Comparison of ENCODE assay signal across 21 cellular contexts in genomic region chr9:136682710-136683109, GRCh38. TPM values are rescaled to one million over a fixed set of nuclear protein-coding genes. Genes with fewer than 3 reads are reported as not detected.
A peak's percentile ranks its signal among the peaks of the same experiment; 100 is the strongest.
DNase-seq lines count a peak whose midpoint lies in the region.
"Had no signal": no experiment of that assay in that cellular context is flagged by ENCODE, and none has a peak within 500 bp of the region (broad histone marks: within the 10 kb centered on the region; RNA-seq: fewer than 3 reads in every experiment).

No MANE protein-coding gene starts in this region.

- H3K9ac ChIP-seq in BLaER1 (peak overlapping the region; percentile 24; the same call in 1 of the 2 replicates), adipocyte (ENCODE audit: low read length) (peak overlapping the region; percentile 29), neuronal stem cell (ENCODE audit: low read depth, low read length, poor library complexity) (no peak overlapping the region)

- peak overlapping the region; percentile 38 for H3K18ac ChIP-seq in neuronal stem cell (ENCODE audit: low read length)

- H4K20me1 ChIP-seq in BLaER1 = peaks cover 87% of the 10 kb centered on the region

- no peak overlapping the region for H4K8ac ChIP-seq in neuronal stem cell (ENCODE audit: low read depth, low read length)

- H3K9me3 ChIP-seq in BLaER1 (no peaks in the 10 kb centered on the region), adipocyte (ENCODE audit: control insufficient read depth, low read length) (no peaks in the 10 kb centered on the region), neuronal stem cell (replicated peaks in 1 of 2; ENCODE audit: control insufficient read depth in 2 of 2, insufficient read depth in 1 of 2, low read depth in 1 of 2, low read length in 2 of 2) (no peaks in the 10 kb centered on the region)

- H3K27me3 ChIP-seq in BLaER1 (no peaks in the 10 kb centered on the region), H7 (ENCODE audit: control insufficient read depth, insufficient read depth, low read length) (no peaks in the 10 kb centered on the region; the same call in 1 of the 2 replicates), adipocyte (replicated peaks; ENCODE audit: control insufficient read depth, insufficient read depth, low read length) (no peaks in the 10 kb centered on the region), neuronal stem cell (ENCODE audit: control insufficient read depth in 3 of 3, insufficient read depth in 3 of 3, low read depth in 1 of 3, low read length in 3 of 3) (peaks cover 5 to 31% (median 27%) of the 10 kb centered on the region in 3 experiments)

- peaks cover 86% of the 10 kb centered on the region for H3K4me1 ChIP-seq in BLaER1
- H3K4me1 ChIP-seq in adipocyte (ENCODE audit: control insufficient read depth, insufficient read depth, low read length) = peaks cover 45% of the 10 kb centered on the region
- peaks cover 8 to 15% of the 10 kb centered on the region in 2 donors for H3K4me1 ChIP-seq in neuronal stem cell (ENCODE audit: control insufficient read depth in 2 of 2, insufficient read depth in 1 of 2, low read depth in 1 of 2, low read length in 2 of 2)

- H3K4me3 ChIP-seq in BLaER1 = no peak overlapping the region
- H3K4me3 ChIP-seq in H7 (ENCODE audit: insufficient read depth, low read depth, low read length) = no peak overlapping the region
- H3K4me3 ChIP-seq in adipocyte (ENCODE audit: low read length) = no peak overlapping the region
- no peak overlapping the region for H3K4me3 ChIP-seq in neuronal stem cell (ENCODE audit: low read length in 2 of 2)
- H3K4me3 ChIP-seq: GM23338 had no signal

- no peak overlapping the region for H2BK120ac ChIP-seq in neuronal stem cell (ENCODE audit: low read depth, low read length)

- no peak overlapping the region for H2AFZ ChIP-seq in neuronal stem cell (ENCODE audit: low read length)
- H2AFZ ChIP-seq: GM23338 had no signal

- H3K27ac ChIP-seq in BLaER1 (peak overlapping the region; percentile 49), neuronal stem cell (replicated peaks; ENCODE audit: low read length) (no peak overlapping the region)

- no peak overlapping the region for H3K23ac ChIP-seq in neuronal stem cell (ENCODE audit: low read depth, low read length, poor library complexity)

- H4K91ac ChIP-seq in neuronal stem cell (ENCODE audit: low read depth, low read length, poor library complexity) = no peak overlapping the region

- no CpG with 5 or more reads among the region's 10 CpGs for WGBS in neuronal stem cell (ENCODE audit: extremely low coverage in 2 of 2, insufficient read length in 2 of 2, insufficient replicate concordance in 1 of 2), 2 donors

- H2BK5ac ChIP-seq in neuronal stem cell (ENCODE audit: low read length) = no peak overlapping the region

- peak overlapping the region; percentile 81 for H2BK15ac ChIP-seq in neuronal stem cell (ENCODE audit: low read length)

- H3K14ac ChIP-seq in neuronal stem cell (ENCODE audit: low read length) = peak overlapping the region; percentile 38

- H3K4me2 ChIP-seq in BLaER1 (peak overlapping the region; percentile 43), neuronal stem cell (ENCODE audit: insufficient read depth, low read length, poor library complexity, severe bottlenecking) (no peak overlapping the region)
- H3K4me2 ChIP-seq: GM23338 had no signal

- no peak overlapping the region for H2BK12ac ChIP-seq in neuronal stem cell (ENCODE audit: low read length)

- H3K36me3 ChIP-seq in BLaER1 = peaks cover 32% of the 10 kb centered on the region
- no peaks in the 10 kb centered on the region; the same call in 1 of the 2 replicates for H3K36me3 ChIP-seq in H7 (replicated peaks; ENCODE audit: control insufficient read depth, insufficient read depth, low read length)
- H3K36me3 ChIP-seq in adipocyte (ENCODE audit: control insufficient read depth, insufficient read depth, low read length, severe bottlenecking) = peaks cover 22% of the 10 kb centered on the region
- no peaks in the 10 kb centered on the region for H3K36me3 ChIP-seq in neuronal stem cell (replicated peaks in 1 of 2; ENCODE audit: control insufficient read depth in 2 of 2, insufficient read depth in 2 of 2, low read length in 2 of 2)

- no peak overlapping the region for H3K4ac ChIP-seq in neuronal stem cell (ENCODE audit: low read length)

- DNase-seq in H7 (peak; percentile 65), adipocyte (ENCODE audit: low read depth) (no peak), neuronal stem cell (ENCODE audit: low spot score) (no peak), HUDEP-2 (lab: John Stamatoyannopoulos, UW; ENCODE audit: unreplicated experiment in 76 of 76) (no peak), inferior parietal cortex (ENCODE audit: extremely low spot score) (no peak), NCI-H446 treated with DMSO at 0.1 percent for 48 hours (lab: John Stamatoyannopoulos, UW) (no peak)
- no peak for DNase-seq in activated CD4-positive, alpha-beta T cell treated with anti-CD3 and anti-CD28 coated beads for 48 hours
- DNase-seq: 8988T; C1 segment of cervical spinal cord; CD4-positive, CD25-positive, alpha-beta regulatory T cell; CD8-positive, alpha-beta memory T cell; COR-L47; DMS 273 treated with DMSO at 0.1 percent for 48 hours; DMS53; DND-41; EL; H9; KG1 had no signal

- no peaks in the 10 kb centered on the region for H3K79me1 ChIP-seq in neuronal stem cell (ENCODE audit: low read depth, low read length)

- H2AK5ac ChIP-seq in neuronal stem cell (ENCODE audit: low read depth, low read length) = peak overlapping the region; percentile 63

RNA-seq across cellular contexts. Expression of gene AGPAT2, which starts 4.5 kb away (rescaled TPM):
- 41.1 and 54.7 TPM in 2 replicates for total RNA-seq in H7 (2014; rRNA removed; shearing (Covaris generic))
- 3.7 TPM for polyA plus RNA-seq in neuronal stem cell (2013, experiment 1 of 2)
- 3.5 TPM for polyA plus RNA-seq in neuronal stem cell (2013, experiment 2 of 2)

RNA-seq across cellular contexts. Expression of gene EGFL7, which starts 20.0 kb away (rescaled TPM):
- 68.5 and 87.3 TPM in 2 replicates for total RNA-seq in H7 (2014; rRNA removed; shearing (Covaris generic))
- polyA plus RNA-seq in neuronal stem cell (2013, experiment 1 of 2) = 33.1 TPM
- 32.0 TPM for polyA plus RNA-seq in neuronal stem cell (2013, experiment 2 of 2)
- polyA plus RNA-seq: CD4-positive, CD25-positive, alpha-beta regulatory T cell had no signal

RNA-seq across cellular contexts. Expression of gene DIPK1B, which starts 29.7 kb away (rescaled TPM):
- total RNA-seq in H7 (2014; rRNA removed; shearing (Covaris generic)) = 57.0 and 75.7 TPM in 2 replicates
- 40.0 TPM for polyA plus RNA-seq in neuronal stem cell (2013, experiment 1 of 2)
- 39.1 TPM for polyA plus RNA-seq in neuronal stem cell (2013, experiment 2 of 2)
- total RNA-seq: CD8-positive, alpha-beta memory T cell; HT-29 had no signal
- polyA plus RNA-seq: CD8-positive, alpha-beta memory T cell had no signal
